Comparison of ENCODE assay signal across 8 cellular contexts in the genomic region with DNA sequence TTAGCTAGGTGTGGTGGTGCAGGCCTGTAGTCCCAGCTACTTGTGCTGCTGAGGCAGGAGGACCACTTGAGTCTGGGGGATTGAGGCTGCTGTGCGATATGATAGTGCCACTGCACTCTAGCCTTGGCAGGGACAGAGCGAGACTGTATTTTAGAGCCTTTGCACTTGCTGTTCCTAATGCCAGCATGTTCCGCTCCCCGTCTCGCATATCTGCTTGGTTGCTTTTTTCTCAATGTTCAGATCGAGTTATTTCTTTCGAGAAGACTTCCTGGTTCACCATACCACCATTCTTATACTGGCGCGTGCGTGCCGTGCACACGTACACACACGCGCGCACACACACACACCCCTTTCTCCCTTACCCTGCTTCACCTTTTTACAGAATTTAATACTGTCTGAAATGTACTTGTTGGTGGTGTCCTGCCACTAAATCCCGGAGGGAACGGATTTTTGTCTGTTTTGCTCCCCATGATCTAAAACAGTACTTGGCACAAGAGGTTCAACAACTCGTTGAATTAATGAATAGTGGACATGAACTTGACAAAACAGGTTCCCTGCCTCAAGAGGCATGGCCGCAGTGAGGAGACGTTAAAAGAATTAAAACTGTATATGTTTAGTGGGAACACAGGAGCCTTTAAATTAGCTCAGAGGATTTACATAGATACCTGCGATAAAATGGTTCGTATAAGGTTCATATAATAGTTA. TPM values are rescaled to one million over a fixed set of nuclear protein-coding genes. Genes with fewer than 3 reads are reported as not detected.
DNase-seq lines count a peak whose midpoint lies in the region; ATAC-seq, FAIRE-seq and TF ChIP-seq lines count a peak whose summit lies in the region.

No MANE protein-coding gene starts in this region.

- ATAC-seq in Right ventricle myocardium superior (ENCODE audit: poor library complexity): no peak
- peak in 1 of 4 donors; percentile 13 for ATAC-seq in pancreas

- H3K36me3 ChIP-seq in left ventricle myocardium inferior (no peaks in the 10 kb centered on the region), endothelial cell of umbilical vein (ENCODE audit: control insufficient read depth in 2 of 2, extremely low read depth in 1 of 2, insufficient read depth in 2 of 2, low read length in 2 of 2) (no peaks in the 10 kb centered on the region), pancreas (no peaks in the 10 kb centered on the region)

- TF ChIP-seq CTCF in left ventricle myocardium inferior (IDR thresholded peaks at IDR 0.05; ENCODE audit: borderline replicate concordance) (no peak), endothelial cell of umbilical vein (IDR thresholded peaks at IDR 0.05; ENCODE audit: extremely low read depth in 1 of 2, insufficient read depth in 1 of 2, low read depth in 1 of 2, low read length in 2 of 2) (no peak), pancreas (IDR thresholded peaks at IDR 0.05) (no peak)

- H3K9me3 ChIP-seq in left ventricle myocardium inferior (replicated peaks) (no peaks in the 10 kb centered on the region), endothelial cell of umbilical vein (replicated peaks; ENCODE audit: control insufficient read depth, insufficient read depth, low read length) (no peaks in the 10 kb centered on the region), pancreas (no peaks in the 10 kb centered on the region)

- TF ChIP-seq POLR2A in endothelial cell of umbilical vein (IDR thresholded peaks at IDR 0.05; ENCODE audit: low read depth, low read length): no peak

- H3K27me3 ChIP-seq in left ventricle myocardium inferior (ENCODE audit: low read depth) (no peaks in the 10 kb centered on the region), endothelial cell of umbilical vein (ENCODE audit: control insufficient read depth in 2 of 2, insufficient read depth in 2 of 2, low read length in 2 of 2) (no peaks in the 10 kb centered on the region), pancreas (no peaks in the 10 kb centered on the region)

- peak overlapping the region; percentile 85 for H2AFZ ChIP-seq in endothelial cell of umbilical vein (ENCODE audit: low read depth, low read length)

- peak overlapping the region; percentile 98 for H3K4me2 ChIP-seq in endothelial cell of umbilical vein (ENCODE audit: insufficient read depth, low read length)

- H3K9ac ChIP-seq in endothelial cell of umbilical vein (replicated peaks; ENCODE audit: extremely low read depth, insufficient read depth, low read length): peak overlapping the region; percentile 95

- CTCF ChIA-PET in endothelial cell of umbilical vein (lab: Charles Lee): interaction anchor here (0.7 to 1.1 kb wide), 2 partner anchors 73 to 106 kb away, joined by 4 to 5 read pairs; no protein-coding TSS in a partner anchor

- FAIRE-seq in endothelial cell of umbilical vein (lab: Jason Lieb, UNC): no peak
- FAIRE-seq in pancreas (lab: Jason Lieb, UNC): no peak
- FAIRE-seq in frontal cortex (lab: Jason Lieb, UNC): no peak

- H3K4me1 ChIP-seq in left ventricle myocardium inferior (peaks cover 37% of the 10 kb centered on the region), endothelial cell of umbilical vein (ENCODE audit: control insufficient read depth, extremely low read depth, insufficient read depth, low read length) (peaks cover 18% of the 10 kb centered on the region), pancreas (peaks cover 0 to 8% (median 7%) of the 10 kb centered on the region in 3 donors)

- H3K79me2 ChIP-seq in endothelial cell of umbilical vein (ENCODE audit: control insufficient read depth, insufficient read depth, low read length): peaks cover 31% of the 10 kb centered on the region

- H3K27ac ChIP-seq in left ventricle myocardium inferior (replicated peaks) (peak overlapping the region; percentile 99), endothelial cell of umbilical vein (ENCODE audit: insufficient read depth, low read depth, low read length) (peak overlapping the region; percentile 75), pancreas (peak overlapping the region; percentile 94 to 99 (median 98))

- BruUV-seq in endothelial cell of umbilical vein (replicated peaks; lab: Mats Ljungman, UMichigan): TSS peak; percentile 69

- WGBS in pancreas, 2 donors: 42 to 56% methylated on average over 21 to 22 of the region's 22 CpGs

- POLR2A ChIA-PET in endothelial cell of umbilical vein (lab: Charles Lee): interaction anchor here (1.2 kb wide), 1 partner anchor 217 kb away, joined by 3 read pairs; a partner anchor contains a TSS

- dilution Hi-C loops in endothelial cell of umbilical vein (cut with MboI; ENCODE audit: extremely low pct_ligation_motif_present, low sequenced_read_pairs): no loop called here

- no peaks in the 10 kb centered on the region for H4K20me1 ChIP-seq in endothelial cell of umbilical vein (replicated peaks; ENCODE audit: control insufficient read depth, extremely low read depth, insufficient read depth, low read length)

- no peaks in the 10 kb centered on the region for H3K9me1 ChIP-seq in endothelial cell of umbilical vein (replicated peaks; ENCODE audit: control insufficient read depth, extremely low read depth, insufficient read depth, low read length)

- intact Hi-C loops in left ventricle myocardium inferior (cut with micrococcal nuclease): no loop called here
- intact Hi-C loops in Right ventricle myocardium superior (cut with DNase I): no loop called here
- intact Hi-C loops in endothelial cell of umbilical vein (cut with micrococcal nuclease): loop anchor here (1.0 to 10.0 kb wide), 2 partner anchors 262 to 563 kb away; a partner anchor contains a TSS
- intact Hi-C loops in pancreas (cut with DNase I): no loop called here

- H3K4me3 ChIP-seq in left ventricle myocardium inferior (peak overlapping the region; percentile 89), endothelial cell of umbilical vein (replicated peaks in 1 of 3; ENCODE audit: insufficient read depth in 1 of 3, low read depth in 1 of 3, low read length in 3 of 3) (peak overlapping the region; percentile 20 to 95 (median 39)), pancreas (peak overlapping the region; percentile 14 to 68 (median 50))

- DNase-seq in left ventricle myocardium inferior: no peak
- no peak for DNase-seq in Right ventricle myocardium superior
- peak; percentile 59 for DNase-seq in SK-N-DZ (ENCODE audit: low spot score)
- no peak for DNase-seq in endothelial cell of umbilical vein (ENCODE audit: low read depth, low spot score)
- DNase-seq in pancreas: peak in 2 of 6 donors; percentile 12 to 35
- no peak for DNase-seq in frontal cortex (ENCODE audit: low spot score in 2 of 2)
- DNase-seq in germinal center (ENCODE audit: low spot score): no peak
- DNase-seq in globus pallidus (ENCODE audit: low spot score): no peak

TF ChIP-seq in endothelial cell of umbilical vein, 7 proteins besides CTCF, POLR2A, EP300 and RAD21:
- TF ChIP-seq JUN (IDR thresholded peaks at IDR 0.05; ENCODE audit: borderline replicate concordance, insufficient read depth, insufficient read length, low read depth) (no peak), GATA2 (IDR thresholded peaks at IDR 0.05; ENCODE audit: insufficient read depth, insufficient read length, low read depth, low read length) (no peak), MYC (IDR thresholded peaks at IDR 0.05; ENCODE audit: low read depth, low read length) (no peak), FOS (IDR thresholded peaks at IDR 0.05; ENCODE audit: borderline replicate concordance, insufficient read depth, low read length) (no peak), POLR2AphosphoS5 (IDR thresholded peaks at IDR 0.05; ENCODE audit: insufficient read depth, low read depth, low read length) (no peak)
- TF ChIP-seq, protein P1, sequence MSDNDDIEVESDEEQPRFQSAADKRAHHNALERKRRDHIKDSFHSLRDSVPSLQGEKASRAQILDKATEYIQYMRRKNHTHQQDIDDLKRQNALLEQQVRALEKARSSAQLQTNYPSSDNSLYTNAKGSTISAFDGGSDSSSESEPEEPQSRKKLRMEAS (IDR thresholded peaks at IDR 0.05; ENCODE audit: insufficient read depth, insufficient read length): no peak

RNA-seq across cellular contexts. Expression of a gene that starts 1.1 kb away (rescaled TPM):
- 22.9 TPM for total RNA-seq in left ventricle myocardium inferior
- 20.8 TPM for total RNA-seq in Right ventricle myocardium superior
- 10.5 and 10.8 TPM in 2 replicates for polyA plus RNA-seq in SK-N-DZ (2014; cell fraction: cytosol; rRNA removed)
- 3.5 and 7.6 TPM in 2 replicates for polyA plus RNA-seq in SK-N-DZ (2014; cell fraction: nucleus; rRNA removed)
- total RNA-seq in endothelial cell of umbilical vein: 23.9 and 24.5 TPM in 2 replicates
- polyA plus RNA-seq in endothelial cell of umbilical vein: 11.8 and 12.9 TPM in 2 replicates
- 12.7 and 15.1 TPM in 2 replicates for polyA plus RNA-seq in endothelial cell of umbilical vein (2011; cell fraction: cytosol; rRNA removed)
- polyA plus RNA-seq in endothelial cell of umbilical vein (2011; cell fraction: nucleus; rRNA removed): 15.3 and 17.4 TPM in 2 replicates
- 11.8 and 15.8 TPM in 2 replicates for polyA plus RNA-seq in endothelial cell of umbilical vein (2012)
- polyA minus RNA-seq in endothelial cell of umbilical vein: 13.9 and 18.4 TPM in 2 replicates
- 17.4 TPM for polyA minus RNA-seq in endothelial cell of umbilical vein (2011; cell fraction: cytosol; rRNA and poly(A)+ RNA removed)
- polyA minus RNA-seq in endothelial cell of umbilical vein (2011; cell fraction: nucleus; rRNA and poly(A)+ RNA removed): 16.9 and 24.0 TPM in 2 replicates
- total RNA-seq in pancreas: 10 to 100 TPM; 10.8 to 22.3 (median 15.3) TPM
- polyA plus RNA-seq in pancreas: 1 to 10 TPM; 5.2 to 6.1 TPM
- total RNA-seq in frontal cortex: 15.5 TPM

RNA-seq across cellular contexts. Expression of a gene that starts 41.5 kb away (rescaled TPM):
- 19.3 TPM for total RNA-seq in left ventricle myocardium inferior
- total RNA-seq in Right ventricle myocardium superior: 18.0 TPM
- polyA plus RNA-seq in SK-N-DZ (2014; cell fraction: cytosol; rRNA removed): 102 and 106 TPM in 2 replicates
- 226 and 262 TPM in 2 replicates for polyA plus RNA-seq in SK-N-DZ (2014; cell fraction: nucleus; rRNA removed)
- 66.8 and 79.3 TPM in 2 replicates for total RNA-seq in endothelial cell of umbilical vein
- polyA plus RNA-seq in endothelial cell of umbilical vein: 23.5 and 25.5 TPM in 2 replicates
- 23.1 and 27.0 TPM in 2 replicates for polyA plus RNA-seq in endothelial cell of umbilical vein (2011; cell fraction: cytosol; rRNA removed)
- 164 and 173 TPM in 2 replicates for polyA plus RNA-seq in endothelial cell of umbilical vein (2011; cell fraction: nucleus; rRNA removed)
- 35.9 and 50.7 TPM in 2 replicates for polyA plus RNA-seq in endothelial cell of umbilical vein (2012)
- polyA minus RNA-seq in endothelial cell of umbilical vein: 43.2 and 45.1 TPM in 2 replicates
- 18.1 TPM for polyA minus RNA-seq in endothelial cell of umbilical vein (2011; cell fraction: cytosol; rRNA and poly(A)+ RNA removed)
- 43.3 and 56.9 TPM in 2 replicates for polyA minus RNA-seq in endothelial cell of umbilical vein (2011; cell fraction: nucleus; rRNA and poly(A)+ RNA removed)
- 10 to 100 TPM; 16.9 to 29.8 (median 20.7) TPM for total RNA-seq in pancreas
- 10 to 100 TPM; 46.0 to 85.4 TPM for polyA plus RNA-seq in pancreas
- total RNA-seq in frontal cortex: 37.9 TPM

Comparison
In these comparisons a context has a peak if more than half of its experiments do, and no peak if none do; other contexts are left out.
1. H3K4me3 ChIP-seq: peak in every context shown above with its lines; median percentile 89 in left ventricle myocardium inferior; 50 in pancreas; 39 in endothelial cell of umbilical vein.